In genomic region chr17:48239603-48239995, GRCh38 we compare ENCODE assay signal across 1 cellular context.
TF ChIP-seq lines count a peak whose summit lies in the region.

No MANE protein-coding gene starts in this region.

TF ChIP-seq in A549, 52 proteins besides CTCF, POLR2A, EP300 and RAD21 (continued from another document):
- no peak for TF ChIP-seq HMGXB4 (CRISPR knock-in tag; IDR thresholded peaks at IDR 0.05; ENCODE audit: borderline replicate concordance)
